In the genomic region with DNA sequence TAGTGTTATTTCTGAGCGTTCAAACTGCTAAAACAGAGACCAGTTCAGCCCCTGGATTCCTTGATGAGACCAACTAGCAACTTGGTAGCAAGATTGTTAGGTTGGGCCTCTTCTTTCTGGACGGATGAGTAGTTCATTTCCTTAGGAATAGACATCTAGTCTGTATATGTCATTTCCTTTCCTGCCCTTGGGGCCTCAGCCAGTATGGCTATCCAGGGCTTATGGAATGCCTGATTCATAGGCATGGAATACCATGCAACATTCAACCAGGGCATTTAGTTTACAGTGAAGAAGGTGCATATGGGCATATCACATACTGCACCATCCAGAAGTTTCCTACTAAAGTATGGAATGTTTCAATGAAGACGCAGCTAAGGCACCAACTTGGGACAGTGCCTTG, we compare ENCODE assay signal across 19 cellular contexts. TPM values are rescaled to one million over a fixed set of nuclear protein-coding genes. Genes with fewer than 3 reads are reported as not detected.
DNase-seq lines count a peak whose midpoint lies in the region; FAIRE-seq and TF ChIP-seq lines count a peak whose summit lies in the region.
"Had no signal": no experiment of that assay in that cellular context is flagged by ENCODE, and none has a peak within 500 bp of the region (broad histone marks: within the 10 kb centered on the region; RNA-seq: fewer than 3 reads in every experiment).

No MANE protein-coding gene starts in this region.

- H3K9ac ChIP-seq in trophoblast cell (ENCODE audit: low read length), result no peak overlapping the region

- H3K36me3 ChIP-seq in bronchial epithelial cell (ENCODE audit: control insufficient read depth, insufficient read depth, low read length) (no peaks in the 10 kb centered on the region), trophoblast cell (ENCODE audit: control insufficient read depth in 1 of 2, insufficient read depth in 2 of 2, low read length in 2 of 2) (no peaks in the 10 kb centered on the region)
- H3K36me3 ChIP-seq: thoracic aorta had no signal

- H4K91ac ChIP-seq in trophoblast cell (ENCODE audit: low read depth, low read length), result no peak overlapping the region

- no peak overlapping the region for H2AFZ ChIP-seq in trophoblast cell (ENCODE audit: insufficient read depth, low read length, poor library complexity)

- H2BK120ac ChIP-seq in trophoblast cell (ENCODE audit: insufficient read depth, low read length, poor library complexity), result no peak overlapping the region

- H3K79me1 ChIP-seq in trophoblast cell (ENCODE audit: low read length), result peaks cover 2% of the 10 kb centered on the region

- no peak overlapping the region for H4K12ac ChIP-seq in trophoblast cell (ENCODE audit: low read depth, low read length)

- WGBS in trophoblast cell (ENCODE audit: extremely low coverage, insufficient coverage, insufficient read length), result no CpG with 5 or more reads among the region's 3 CpGs

- H2BK12ac ChIP-seq in trophoblast cell (ENCODE audit: low read length), result no peak overlapping the region

- H2BK5ac ChIP-seq in trophoblast cell (ENCODE audit: low read depth, low read length, poor library complexity), result no peak overlapping the region

- DNase-seq in ELR (ENCODE audit: low read depth), result peak; percentile 93
- peak; percentile 60 for DNase-seq in RCC 7860 (ENCODE audit: low spot score)
- DNase-seq in bronchial epithelial cell (ENCODE audit: low read depth), result peak; percentile 82
- peak; percentile 78 to 79 for DNase-seq in trophoblast cell
- DNase-seq in activated CD4-positive, alpha-beta T cell treated with anti-CD3 and anti-CD28 coated beads, Interleukin-2, amount 50 U/mL, for 48 hours, result no peak
- no peak for DNase-seq in HUDEP-2 (lab: John Stamatoyannopoulos, UW; ENCODE audit: unreplicated experiment in 76 of 76)
- no peak for DNase-seq in COLO668 (lab: John Stamatoyannopoulos, UW; ENCODE audit: unreplicated experiment)
- DNase-seq: activated CD4-positive, alpha-beta T cell treated with anti-CD3 and anti-CD28 coated beads for 48 hours; activated CD8-positive, alpha-beta memory T cell treated with anti-CD3 and anti-CD28 coated beads, Interleukin-2, amount 50 U/mL, for 4 hours; dorsolateral prefrontal cortex; H9; NCI-H1417; NCI-H526; posterior cingulate gyrus; SHP77; stimulated activated CD4-positive, alpha-beta T cell treated with anti-CD3 and anti-CD28 coated beads, Interleukin-2, amount 100 ng/mL, for 24 hours; stimulated activated naive CD4-positive, alpha-beta T cell; T-cell had no signal

- H3K23ac ChIP-seq in trophoblast cell (ENCODE audit: low read length), result no peak overlapping the region

- H3K27me3 ChIP-seq in bronchial epithelial cell (ENCODE audit: control insufficient read depth, insufficient read depth, low read length), result no peaks in the 10 kb centered on the region
- H3K27me3 ChIP-seq in trophoblast cell (ENCODE audit: insufficient read depth, low read length), result no peaks in the 10 kb centered on the region

- H3K4me2 ChIP-seq in trophoblast cell (ENCODE audit: low read length), result no peak overlapping the region

- no peak overlapping the region for H3K4ac ChIP-seq in trophoblast cell (ENCODE audit: low read depth, low read length)

- no peak overlapping the region for H3K14ac ChIP-seq in trophoblast cell (ENCODE audit: low read length)

- no peak for FAIRE-seq in RCC 7860 (lab: Jason Lieb, UNC)
- FAIRE-seq in bronchial epithelial cell (lab: Jason Lieb, UNC), result no peak

- H4K8ac ChIP-seq in trophoblast cell (ENCODE audit: low read depth, low read length), result no peak overlapping the region

- H2AK5ac ChIP-seq in trophoblast cell (ENCODE audit: low read length), result no peak overlapping the region

- H3K4me3 ChIP-seq in bronchial epithelial cell (ENCODE audit: low read depth, low read length), result no peak overlapping the region
- no peak overlapping the region for H3K4me3 ChIP-seq in trophoblast cell (ENCODE audit: low read depth, low read length)
- H3K4me3 ChIP-seq: dorsolateral prefrontal cortex, thoracic aorta had no signal

- H3K27ac ChIP-seq in trophoblast cell (ENCODE audit: low read depth, low read length), result no peak overlapping the region
- H3K27ac ChIP-seq: dorsolateral prefrontal cortex, thoracic aorta had no signal

- peaks cover 0 to 4% of the 10 kb centered on the region in 2 experiments for H3K4me1 ChIP-seq in trophoblast cell (ENCODE audit: control insufficient read depth in 1 of 2, insufficient read depth in 2 of 2, low read length in 2 of 2)

- no peaks in the 10 kb centered on the region for H3K79me2 ChIP-seq in trophoblast cell (ENCODE audit: control insufficient read depth, insufficient read depth, low read length, poor library complexity)

- H3K18ac ChIP-seq in trophoblast cell (ENCODE audit: low read length), result no peak overlapping the region

- no peak for TF ChIP-seq CTCF in bronchial epithelial cell (IDR thresholded peaks at IDR 0.05; ENCODE audit: insufficient read depth, low read length, severe bottlenecking)

- no peaks in the 10 kb centered on the region for H3K9me3 ChIP-seq in trophoblast cell (ENCODE audit: insufficient read depth, low read depth, low read length)
- H3K9me3 ChIP-seq: thoracic aorta had no signal

RNA-seq across cellular contexts. Expression of a gene that starts 14.6 kb away (rescaled TPM):
- total RNA-seq in bronchial epithelial cell, result 9.0 and 16.8 TPM in 2 replicates
- polyA plus RNA-seq in trophoblast cell (2013), result 4.9 and 5.2 TPM in 2 replicates

Comparison
In these comparisons a context has a peak if more than half of its experiments do, and no peak if none do; other contexts are left out.
1. DNase-seq: peak in ELR (single experiment), RCC 7860 (single experiment), bronchial epithelial cell (single experiment) and trophoblast cell (2 of 2); none in activated CD4-positive, alpha-beta T cell treated with anti-CD3 and anti-CD28 coated beads, Interleukin-2, amount 50 U/mL, for 48 hours (0 of 2), HUDEP-2 (0 of 76) and COLO668 (single experiment).